Comparison of ENCODE assay signal across 10 cellular contexts in the genomic region with DNA sequence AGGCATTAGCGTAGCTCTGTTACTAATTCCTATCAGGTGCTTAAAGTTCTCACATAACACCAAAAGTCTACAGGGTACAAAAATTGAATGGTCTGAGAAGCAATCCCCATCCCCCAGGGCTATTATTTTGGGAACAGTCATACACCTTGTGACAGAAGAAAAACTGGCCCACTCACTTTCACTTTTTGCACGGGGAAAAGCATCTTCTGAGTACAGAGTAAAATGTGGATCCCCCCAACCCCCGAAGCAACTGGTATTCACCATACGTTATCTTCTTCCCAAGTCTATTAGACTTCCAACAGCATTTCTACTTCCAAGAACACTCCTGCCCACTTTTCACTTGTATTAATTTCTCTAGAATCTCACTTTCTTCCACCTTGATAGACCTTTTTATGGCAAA. TPM values are rescaled to one million over a fixed set of nuclear protein-coding genes. Genes with fewer than 3 reads are reported as not detected.
DNase-seq lines count a peak whose midpoint lies in the region; ATAC-seq and TF ChIP-seq lines count a peak whose summit lies in the region.
"Had no signal": no experiment of that assay in that cellular context is flagged by ENCODE, and none has a peak within 500 bp of the region (broad histone marks: within the 10 kb centered on the region; RNA-seq: fewer than 3 reads in every experiment).

No MANE protein-coding gene starts in this region.

- H3K27me3 Mint-ChIP-seq in activated T-cell treated with anti-CD3 and anti-CD28 coated beads, Interleukin-2, amount 50 U/mL, for 4 hours (ENCODE audit: low read depth), result no peaks in the 10 kb centered on the region

- H3K27ac ChIP-seq in Panc1 (ENCODE audit: low read length) (no peak overlapping the region), dorsolateral prefrontal cortex (peak overlapping the region in 50 of 59 donors; percentile 2 to 81 (median 60)), spleen (peak overlapping the region in 7 of 8 donors; percentile 19 to 79 (median 57)), body of pancreas (no peak overlapping the region)
- H3K27ac ChIP-seq: cardiac muscle cell had no signal

- H3K9me3 Mint-ChIP-seq in activated T-cell treated with anti-CD3 and anti-CD28 coated beads, Interleukin-2, amount 50 U/mL, for 4 hours, result no peaks in the 10 kb centered on the region
- H3K9me3 Mint-ChIP-seq: neural crest cell had no signal

- H3K4me3 Mint-ChIP-seq in activated T-cell treated with anti-CD3 and anti-CD28 coated beads, Interleukin-2, amount 50 U/mL, for 4 hours, result peak overlapping the region; percentile 74
- H3K4me3 Mint-ChIP-seq: neural crest cell had no signal

- ATAC-seq in activated T-cell treated with anti-CD3 and anti-CD28 coated beads, Interleukin-2, amount 50 U/mL, for 4 hours, result peak; percentile 51 to 55
- no peak for ATAC-seq in Panc1
- ATAC-seq in body of pancreas, result no peak
- no peak for ATAC-seq in HG03139 (IDR thresholded peaks at IDR 0.05; ENCODE audit: unreplicated experiment)

- intact Hi-C loops in Panc1 (cut with micrococcal nuclease; ENCODE audit: unreplicated experiment) (no loop called here), dorsolateral prefrontal cortex (cut with DNase I) (no loop called here), spleen (cut with DNase I; ENCODE audit: low total_unique reads) (no loop called here), body of pancreas (cut with DNase I) (no loop called here)

- H3K4me1 ChIP-seq in Panc1 (ENCODE audit: control insufficient read depth, insufficient read depth, low read length) (no peaks in the 10 kb centered on the region), spleen (peaks cover 14 to 80% (median 47%) of the 10 kb centered on the region in 6 donors), body of pancreas (no peaks in the 10 kb centered on the region)

- POLR2A ChIA-PET in Panc1 (lab: Charles Lee), result no interaction called here

- 69 to 82% (median 73%) methylated on average over 4 of the region's 4 CpGs for WGBS in spleen, 5 donors
- WGBS in body of pancreas, 2 donors, result 74 to 84% methylated on average over 4 of the region's 4 CpGs

- TSS peak; percentile 33 for BruUV-seq in Panc1 (replicated peaks; lab: Mats Ljungman, UMichigan)

- DNase-seq in activated T-cell treated with anti-CD3 and anti-CD28 coated beads, Interleukin-2, amount 50 U/mL, for 4 hours, result no peak
- DNase-seq in activated T-cell treated with anti-CD3 and anti-CD28 coated beads for 4 hours (no peak), Panc1 (ENCODE audit: low read depth, low spot score) (no peak), dorsolateral prefrontal cortex (no peak), spleen (no peak), HuH-7 (ENCODE audit: low spot score) (no peak), body of pancreas (no peak)

- H3K27me3 ChIP-seq in Panc1 (ENCODE audit: control insufficient read depth, insufficient read depth, low read length) (no peaks in the 10 kb centered on the region), dorsolateral prefrontal cortex (no peaks in the 10 kb centered on the region), spleen (replicated peaks in 1 of 7) (no peaks in the 10 kb centered on the region), body of pancreas (no peaks in the 10 kb centered on the region)
- H3K27me3 ChIP-seq: cardiac muscle cell had no signal

- H3K9me3 ChIP-seq in Panc1 (ENCODE audit: control insufficient read depth, insufficient read depth, low read depth, low read length), result no peaks in the 10 kb centered on the region
- no peaks in the 10 kb centered on the region for H3K9me3 ChIP-seq in spleen
- H3K9me3 ChIP-seq in body of pancreas, result no peaks in the 10 kb centered on the region

- H3K4me1 Mint-ChIP-seq in activated T-cell treated with anti-CD3 and anti-CD28 coated beads, Interleukin-2, amount 50 U/mL, for 4 hours (ENCODE audit: low read depth), result peaks cover 65% of the 10 kb centered on the region

- CTCF ChIA-PET in Panc1 (lab: Charles Lee), result interaction anchor here (0.5 kb wide), 1 partner anchor 9 kb away, joined by 3 read pairs; no protein-coding TSS in a partner anchor

- H3K36me3 Mint-ChIP-seq in activated T-cell treated with anti-CD3 and anti-CD28 coated beads, Interleukin-2, amount 50 U/mL, for 4 hours (ENCODE audit: insufficient read depth), result peaks cover 17% of the 10 kb centered on the region

- TF ChIP-seq CTCF in Panc1 (IDR thresholded peaks at IDR 0.05) (no peak), dorsolateral prefrontal cortex (IDR thresholded peaks at IDR 0.05 in 54 of 56, conservative IDR thresholded peaks at IDR 0.05 in 2 of 56; ENCODE audit: low read depth in 1 of 56, partially characterized antibody in 56 of 56) (no peak), spleen (IDR thresholded peaks at IDR 0.05 in 8 of 11, conservative IDR thresholded peaks at IDR 0.05 in 3 of 11) (no peak), body of pancreas (IDR thresholded peaks at IDR 0.05) (no peak)

- H3K36me3 ChIP-seq in Panc1 (ENCODE audit: control insufficient read depth, insufficient read depth, low read length) (no peaks in the 10 kb centered on the region; the same call in 1 of the 2 replicates), spleen (peaks cover 0 to 40% (median 21%) of the 10 kb centered on the region in 6 donors), body of pancreas (replicated peaks in 1 of 2; ENCODE audit: insufficient read depth in 1 of 2, low read depth in 2 of 2) (peaks cover 0 to 9% of the 10 kb centered on the region in 2 donors)

- in situ Hi-C loops in Panc1 (cut with HindIII; ENCODE audit: low pct_unique_long_range_greater_than_20kb, low sequenced_read_pairs), result no loop called here

- H3K4me3 ChIP-seq in Panc1 (ENCODE audit: low read depth in 2 of 2, low read length in 2 of 2) (no peak overlapping the region), dorsolateral prefrontal cortex (peak overlapping the region in 30 of 59 donors; percentile 1 to 55 (median 28)), spleen (no peak overlapping the region), body of pancreas (no peak overlapping the region)
- H3K4me3 ChIP-seq: cardiac muscle cell had no signal

- TF ChIP-seq POLR2A in spleen (IDR thresholded peaks at IDR 0.05) (no peak), body of pancreas (IDR thresholded peaks at IDR 0.05) (no peak)

RNA-seq across cellular contexts. Expression of a gene that starts 11.8 kb away (rescaled TPM):
- total RNA-seq in activated T-cell treated with anti-CD3 and anti-CD28 coated beads, Interleukin-2, amount 50 U/mL, for 4 hours, result 10 to 100 TPM; 64.2 to 80.5 (median 71.2) TPM
- total RNA-seq in Panc1 (2021; ENCODE audit: unreplicated experiment) (61.6 TPM), dorsolateral prefrontal cortex (10 to 100 TPM; 41.9 to 89.7 (median 60.2) TPM), spleen (10 to 100 TPM; 38.0 to 73.7 (median 65.2) TPM), body of pancreas (10 to 100 TPM; 13.5 to 24.1 TPM)
- 52.5 TPM for polyA plus RNA-seq in Panc1 (2012; ENCODE audit: insufficient read length)
- polyA plus RNA-seq in spleen, result 10 to 100 TPM; 14.1 to 37.9 (median 26.9) TPM

RNA-seq across cellular contexts. Expression of a gene that starts 12.1 kb away (rescaled TPM):
- total RNA-seq in activated T-cell treated with anti-CD3 and anti-CD28 coated beads, Interleukin-2, amount 50 U/mL, for 4 hours, result 100 to 1,000 TPM; 131 to 167 (median 160) TPM
- 85.0 TPM for total RNA-seq in Panc1 (2021; ENCODE audit: unreplicated experiment)
- polyA plus RNA-seq in Panc1 (2012; ENCODE audit: insufficient read length), result 78.8 TPM
- 10 to 100 TPM; 33.7 to 71.4 (median 51.1) TPM for total RNA-seq in dorsolateral prefrontal cortex
- total RNA-seq in spleen, result 10 to 100 TPM; 32.2 to 38.4 (median 35.1) TPM
- 10 to 100 TPM; 39.1 to 62.7 (median 47.2) TPM for polyA plus RNA-seq in spleen
- total RNA-seq in body of pancreas, result 10 to 100 TPM; 13.7 to 25.4 TPM

RNA-seq across cellular contexts. Expression of a gene that starts 21.5 kb away (rescaled TPM):
- 10 to 100 TPM; 35.4 to 39.8 (median 38.4) TPM for total RNA-seq in activated T-cell treated with anti-CD3 and anti-CD28 coated beads, Interleukin-2, amount 50 U/mL, for 4 hours
- 34.4 TPM for total RNA-seq in Panc1 (2021; ENCODE audit: unreplicated experiment)
- polyA plus RNA-seq in Panc1 (2012; ENCODE audit: insufficient read length), result 40.5 TPM
- 10 to 100 TPM in 111 of 120 experiments, 1 to 10 TPM in 9; 7.9 to 31.1 (median 15.6) TPM for total RNA-seq in dorsolateral prefrontal cortex
- total RNA-seq in spleen, result 10 to 100 TPM; 27.1 to 47.3 (median 38.0) TPM
- polyA plus RNA-seq in spleen, result 10 to 100 TPM; 28.2 to 38.0 (median 34.3) TPM
- 10 to 100 TPM; 20.5 to 26.4 TPM for total RNA-seq in body of pancreas

RNA-seq across cellular contexts. Expression of a gene that starts 39.7 kb away (rescaled TPM):
- total RNA-seq in activated T-cell treated with anti-CD3 and anti-CD28 coated beads, Interleukin-2, amount 50 U/mL, for 4 hours, result 100 to 1,000 TPM; 111 to 140 (median 134) TPM
- 29.0 TPM for total RNA-seq in Panc1 (2021; ENCODE audit: unreplicated experiment)
- 18.9 TPM for polyA plus RNA-seq in Panc1 (2012; ENCODE audit: insufficient read length)
- total RNA-seq in dorsolateral prefrontal cortex, result 10 to 100 TPM in 116 of 120 experiments, 1 to 10 TPM in 4; 8.5 to 25.5 (median 15.6) TPM
- total RNA-seq in spleen, result 10 to 100 TPM; 12.4 to 32.5 (median 19.1) TPM
- polyA plus RNA-seq in spleen, result 10 to 100 TPM; 18.5 to 21.2 (median 19.2) TPM
- 1 to 10 TPM; 7.6 to 8.3 TPM for total RNA-seq in body of pancreas

RNA-seq across cellular contexts. Expression of a gene that starts 44.1 kb away (rescaled TPM):
- 100 to 1,000 TPM; 115 to 137 (median 125) TPM for total RNA-seq in activated T-cell treated with anti-CD3 and anti-CD28 coated beads, Interleukin-2, amount 50 U/mL, for 4 hours
- total RNA-seq in Panc1 (2021; ENCODE audit: unreplicated experiment) (141 TPM), dorsolateral prefrontal cortex (10 to 100 TPM; 31.2 to 80.8 (median 50.2) TPM), spleen (10 to 100 TPM; 35.5 to 83.8 (median 66.1) TPM), body of pancreas (10 to 100 TPM; 19.7 to 40.2 TPM)
- polyA plus RNA-seq in Panc1 (2012; ENCODE audit: insufficient read length), result 96.7 TPM
- polyA plus RNA-seq in spleen, result 10 to 100 TPM; 45.8 to 79.8 (median 61.8) TPM

Comparison
In these comparisons a context has a peak if more than half of its experiments do, and no peak if none do; other contexts are left out.
1. ATAC-seq: peak in activated T-cell treated with anti-CD3 and anti-CD28 coated beads, Interleukin-2, amount 50 U/mL, for 4 hours (2 of 2); none in Panc1 (single experiment), body of pancreas (single experiment) and HG03139 (single experiment).
2. H3K27ac ChIP-seq: peak in dorsolateral prefrontal cortex (50 of 59) and spleen (7 of 8); none in Panc1 (single experiment) and body of pancreas (0 of 4).
3. H3K4me3 ChIP-seq: peak in dorsolateral prefrontal cortex (30 of 59); none in Panc1 (0 of 2), spleen (0 of 8) and body of pancreas (0 of 2).